In genomic region chr6:22026160-22026678, GRCh38 we compare ENCODE assay signal across 11 cellular contexts.
DNase-seq lines count a peak whose midpoint lies in the region; ATAC-seq and TF ChIP-seq lines count a peak whose summit lies in the region.
"Had no signal": no experiment of that assay in that cellular context is flagged by ENCODE, and none has a peak within 500 bp of the region (broad histone marks: within the 10 kb centered on the region; RNA-seq: fewer than 3 reads in every experiment).

No MANE protein-coding gene starts in this region.

- H3K27ac ChIP-seq in SK-N-MC (peak overlapping the region; percentile 44), prostate gland (no peak overlapping the region)

- H3K27me3 ChIP-seq in MG63: no peaks in the 10 kb centered on the region
- H3K27me3 ChIP-seq in prostate gland (replicated peaks; ENCODE audit: insufficient read depth): no peaks in the 10 kb centered on the region

- H3K36me3 Mint-ChIP-seq in nephron (ENCODE audit: low read depth): peaks cover 8% of the 10 kb centered on the region

- H3K36me3 ChIP-seq in SK-N-MC (ENCODE audit: insufficient read depth, low read length) (no peaks in the 10 kb centered on the region), MG63 (no peaks in the 10 kb centered on the region), prostate gland (no peaks in the 10 kb centered on the region)

- H3K9ac ChIP-seq in SK-N-MC (ENCODE audit: insufficient read length): no peak overlapping the region

- peaks cover 11% of the 10 kb centered on the region for H3K9me3 Mint-ChIP-seq in nephron

- intact Hi-C loops in prostate gland (cut with DNase I): no loop called here

- 62% methylated on average over 5 of the region's 5 CpGs for WGBS in prostate gland

- H3K4me3 ChIP-seq in SK-N-MC: no peak overlapping the region; the same call in 1 of the 2 replicates
- no peak overlapping the region for H3K4me3 ChIP-seq in MG63
- H3K4me3 ChIP-seq in prostate gland: no peak overlapping the region

- H3K4me1 Mint-ChIP-seq in nephron: peaks cover 73% of the 10 kb centered on the region

- TF ChIP-seq POLR2A in GM18505 (IDR thresholded peaks at IDR 0.05; ENCODE audit: borderline replicate concordance, extremely low read depth, insufficient read depth, insufficient read length): no peak
- TF ChIP-seq POLR2A in prostate gland (IDR thresholded peaks at IDR 0.05): no peak

- peak overlapping the region; percentile 79 to 99 (median 94) for H3K27ac Mint-ChIP-seq in nephron

- peak; percentile 6 for ATAC-seq in GM18505 (IDR thresholded peaks at IDR 0.05; ENCODE audit: unreplicated experiment)
- peak; percentile 6 for ATAC-seq in HG02678 (IDR thresholded peaks at IDR 0.05; ENCODE audit: unreplicated experiment)

- no peak for DNase-seq in SK-N-MC (ENCODE audit: low read depth, low spot score)
- DNase-seq in MG63: no peak
- DNase-seq in prostate gland (ENCODE audit: low spot score): no peak
- no peak for DNase-seq in GM19238 (ENCODE audit: insufficient read length, low spot score)
- DNase-seq in stimulated activated naive CD4-positive, alpha-beta T cell (lab: John Stamatoyannopoulos, UW): no peak
- DNase-seq: activated T-cell treated with anti-CD3 and anti-CD28 coated beads, Interleukin-2, amount 50 U/mL, for 4 hours; NCI-H1694; stimulated activated CD4-positive, alpha-beta T cell treated with anti-CD3 and anti-CD28 coated beads, Interleukin-4, amount 100 ng/mL, for 1 hour had no signal

- no peaks in the 10 kb centered on the region for H3K27me3 Mint-ChIP-seq in nephron (ENCODE audit: low read depth)

- H3K9me3 ChIP-seq in SK-N-MC (ENCODE audit: low read depth, low read length): no peaks in the 10 kb centered on the region
- H3K9me3 ChIP-seq in MG63: no peaks in the 10 kb centered on the region
- H3K9me3 ChIP-seq in prostate gland: no peaks in the 10 kb centered on the region

- H3K4me3 Mint-ChIP-seq in nephron: no peak overlapping the region
- H3K4me3 Mint-ChIP-seq: activated T-cell treated with anti-CD3 and anti-CD28 coated beads, Interleukin-2, amount 50 U/mL, for 4 hours had no signal

- H3K4me1 ChIP-seq in prostate gland (replicated peaks): no peaks in the 10 kb centered on the region

- TF ChIP-seq CTCF in nephron (IDR thresholded peaks at IDR 0.05; ENCODE audit: unreplicated experiment in 3 of 3): no peak
- no peak for TF ChIP-seq CTCF in prostate gland (IDR thresholded peaks at IDR 0.05)
